9 cellular contexts compared by ENCODE assay signal in genomic region chr2:212227755-212228154, GRCh38.
DNase-seq lines count a peak whose midpoint lies in the region; ATAC-seq, FAIRE-seq and TF ChIP-seq lines count a peak whose summit lies in the region.
"Had no signal": no experiment of that assay in that cellular context is flagged by ENCODE, and none has a peak within 500 bp of the region (broad histone marks: within the 10 kb centered on the region; RNA-seq: fewer than 3 reads in every experiment).

No MANE protein-coding gene starts in this region.

- H3K4me3 ChIP-seq in choroid plexus epithelial cell (ENCODE audit: low read depth, low read length) = no peak overlapping the region
- H3K4me3 ChIP-seq: SJSA1 had no signal

- peak; percentile 5 for DNase-seq in H54 (ENCODE audit: insufficient read length, low spot score)
- peak; percentile 33 for DNase-seq in NCI-H2227 treated with DMSO at 0.1 percent for 48 hours (lab: John Stamatoyannopoulos, UW)
- DNase-seq in choroid plexus epithelial cell (ENCODE audit: low read depth) = peak; percentile 96
- peak; percentile 32 for DNase-seq in retina
- no peak for DNase-seq in stimulated activated naive CD4-positive, alpha-beta T cell treated with Interleukin-2 at 50 U/mL for 16 hours (lab: John Stamatoyannopoulos, UW)
- DNase-seq in GM20000 (ENCODE audit: low spot score) = no peak
- no peak for DNase-seq in middle frontal gyrus (ENCODE audit: extremely low spot score, low spot score)

- no peak for TF ChIP-seq CTCF in choroid plexus epithelial cell (conservative IDR thresholded peaks at IDR 0.05; ENCODE audit: low read depth, low read length)
- no peak for TF ChIP-seq CTCF in GM20000 (IDR thresholded peaks at IDR 0.05; ENCODE audit: extremely low read depth, missing control alignments)

- no peak for ATAC-seq in GM18867 (IDR thresholded peaks at IDR 0.05; ENCODE audit: unreplicated experiment)

- FAIRE-seq in H54 (lab: Jason Lieb, UNC) = peak; percentile 61

- TF ChIP-seq POLR2A in H54 (IDR thresholded peaks at IDR 0.05; ENCODE audit: low read depth, low read length) = no peak

Comparison
In these comparisons a context has a peak if more than half of its experiments do, and no peak if none do; other contexts are left out.
1. DNase-seq: peak in H54 (single experiment), NCI-H2227 treated with DMSO at 0.1 percent for 48 hours (single experiment), choroid plexus epithelial cell (single experiment) and retina (single experiment); none in stimulated activated naive CD4-positive, alpha-beta T cell treated with Interleukin-2 at 50 U/mL for 16 hours (single experiment), GM20000 (single experiment) and middle frontal gyrus (single experiment).